Comparison of ENCODE assay signal across 22 cellular contexts in the genomic region with DNA sequence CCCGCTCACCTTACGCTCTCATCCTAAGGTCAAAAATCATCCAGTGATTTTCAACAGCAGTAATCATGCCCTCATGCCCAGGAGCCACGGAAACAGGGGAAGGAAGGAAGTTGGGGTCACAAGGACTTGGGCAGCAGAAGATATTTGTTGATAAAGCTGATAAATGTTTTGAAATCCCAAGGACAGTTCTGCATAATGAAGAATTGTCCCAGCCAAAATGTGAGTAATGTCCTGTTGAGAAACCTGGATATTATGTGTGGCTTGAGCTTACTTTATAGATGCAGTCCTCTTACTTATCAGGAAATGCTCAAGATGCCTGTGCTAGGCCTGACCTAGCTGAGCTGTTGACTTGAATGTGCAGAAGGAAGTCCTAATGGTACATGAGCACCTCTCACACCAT.
"Had no signal": no experiment of that assay in that cellular context is flagged by ENCODE, and none has a peak within 500 bp of the region (broad histone marks: within the 10 kb centered on the region; RNA-seq: fewer than 3 reads in every experiment).

No MANE protein-coding gene starts in this region.

- H3K9me3 ChIP-seq: sigmoid colon, vagina had no signal

- H3K27me3 ChIP-seq: cardiac muscle cell, heart left ventricle, sigmoid colon, vagina had no signal

- H3K4me1 ChIP-seq: heart left ventricle, sigmoid colon, vagina had no signal

- ATAC-seq: activated CD4-positive, alpha-beta T cell treated with anti-CD3 and anti-CD28 coated beads for 36 hours; heart left ventricle; left colon; stimulated activated memory B cell treated with anti-CD40 and anti-IgM and Interleukin-4, amounts not matched to agents 10 μg/mL and 1 μg/mL and 100 μg/mL, for 72 hours; T-helper 17 cell had no signal

- H3K36me3 ChIP-seq: cardiac muscle cell, heart left ventricle, sigmoid colon, vagina had no signal

- H3K4me2 ChIP-seq: smooth muscle cell had no signal

- H3K4me3 ChIP-seq: cardiac muscle cell, heart left ventricle, sigmoid colon, smooth muscle cell, vagina had no signal

- DNase-seq: activated B cell treated with CpG ODN at 0.5 μM for 24 hours; activated CD4-positive, alpha-beta T cell treated with anti-CD3 and anti-CD28 coated beads for 36 hours; activated CD4-positive, alpha-beta T cell treated with anti-CD3 and anti-CD28 coated beads, Interleukin-2, amount 50 U/mL, for 48 hours; activated naive CD4-positive, alpha-beta T cell treated with Interleukin-2 at 50 U/mL for 16 hours; activated naive CD8-positive, alpha-beta T cell treated with anti-CD3 and anti-CD28 coated beads for 36 hours; activated T-cell treated with anti-CD3 and anti-CD28 coated beads, Interleukin-2, amount 50 U/mL, for 48 hours; amniotic stem cell; effector CD4-positive, alpha-beta T cell; foreskin melanocyte; heart left ventricle; left colon; naive B cell; occipital lobe; posterior cingulate gyrus; sigmoid colon; stimulated activated CD4-positive, alpha-beta T cell treated with anti-CD3 and anti-CD28 coated beads, Interleukin-15, amount 100 ng/mL, for 24 hours; T-helper 17 cell; trophoblast cell had no signal

- H3K27ac ChIP-seq: cardiac muscle cell, heart left ventricle, sigmoid colon, vagina had no signal
